Comparison of ENCODE assay signal across 9 cellular contexts in the genomic region with DNA sequence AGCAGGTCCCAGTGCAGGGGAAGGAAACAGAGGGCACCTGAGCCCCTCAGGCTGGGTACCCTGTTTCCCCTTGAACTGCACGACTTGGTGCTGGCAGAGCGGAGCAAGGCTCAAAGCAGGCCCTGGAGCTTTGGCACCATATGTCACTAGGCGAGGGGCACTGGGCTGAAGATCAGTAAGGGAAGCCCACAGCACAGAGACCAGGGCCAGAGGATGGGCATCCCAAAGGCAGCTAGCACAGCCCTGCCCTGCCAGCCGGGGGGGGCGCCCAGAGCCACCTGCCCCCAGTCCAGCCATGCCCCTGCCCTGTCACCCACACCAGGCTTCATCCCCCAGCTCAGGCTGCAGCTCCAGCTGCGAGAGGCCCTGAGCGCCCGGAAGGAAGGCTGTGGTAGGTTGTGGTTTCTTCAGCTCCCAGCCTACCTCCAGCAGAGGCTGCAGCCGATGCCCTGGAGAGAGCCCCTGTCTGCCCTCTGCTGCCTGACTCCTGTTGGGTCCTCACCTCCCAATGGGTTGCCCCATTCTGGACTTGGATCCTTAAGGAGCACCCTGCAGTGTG. TPM values are rescaled to one million over a fixed set of nuclear protein-coding genes. Genes with fewer than 3 reads are reported as not detected.
DNase-seq lines count a peak whose midpoint lies in the region; ATAC-seq and TF ChIP-seq lines count a peak whose summit lies in the region.
"Had no signal": no experiment of that assay in that cellular context is flagged by ENCODE, and none has a peak within 500 bp of the region (broad histone marks: within the 10 kb centered on the region; RNA-seq: fewer than 3 reads in every experiment).

No MANE protein-coding gene starts in this region.

- H3K27ac ChIP-seq in gastrocnemius medialis (no peak overlapping the region), ascending aorta (peak overlapping the region in 1 of 2 donors; percentile 36)
- H3K27ac ChIP-seq: thoracic aorta had no signal

- in situ Hi-C loops in gastrocnemius medialis (cut with MboI; ENCODE audit: low sequenced_read_pairs in 4 of 4), result no loop called here

- H3K27me3 ChIP-seq in gastrocnemius medialis (no peaks in the 10 kb centered on the region), ascending aorta (no peaks in the 10 kb centered on the region)

- no peaks in the 10 kb centered on the region for H3K9me3 ChIP-seq in gastrocnemius medialis
- H3K9me3 ChIP-seq in ascending aorta, result no peaks in the 10 kb centered on the region
- H3K9me3 ChIP-seq: thoracic aorta had no signal

- TF ChIP-seq POLR2A in gastrocnemius medialis (IDR thresholded peaks at IDR 0.05), result no peak

- H3K4me1 ChIP-seq in gastrocnemius medialis (peaks cover 9 to 16% of the 10 kb centered on the region in 2 donors), ascending aorta (peaks cover 8 to 15% of the 10 kb centered on the region in 2 donors)

- H3K4me1 Mint-ChIP-seq in activated naive CD8-positive, alpha-beta T cell treated with anti-CD3 and anti-CD28 coated beads for 36 hours, result peaks cover 64% of the 10 kb centered on the region
- H3K4me1 Mint-ChIP-seq in natural killer cell, result peaks cover 72 to 83% of the 10 kb centered on the region in 2 donors

- ATAC-seq in GM21381 (IDR thresholded peaks at IDR 0.05; ENCODE audit: unreplicated experiment), result peak; percentile 80
- peak; percentile 72 to 89 (median 77) for ATAC-seq in natural killer cell
- no peak for ATAC-seq in gastrocnemius medialis
- no peak for ATAC-seq in GM19455 (IDR thresholded peaks at IDR 0.05; ENCODE audit: unreplicated experiment)

- peak; percentile 80 for DNase-seq in DMS 273 (lab: John Stamatoyannopoulos, UW; ENCODE audit: unreplicated experiment)
- DNase-seq in NAMALWA (ENCODE audit: low spot score), result peak; percentile 73
- DNase-seq in activated naive CD8-positive, alpha-beta T cell treated with anti-CD3 and anti-CD28 coated beads for 36 hours, result peak; percentile 63
- peak; percentile 45 for DNase-seq in natural killer cell
- no peak for DNase-seq in gastrocnemius medialis
- no peak for DNase-seq in ascending aorta (ENCODE audit: low spot score in 2 of 2)

- peak overlapping the region; percentile 53 for H3K4me3 Mint-ChIP-seq in activated naive CD8-positive, alpha-beta T cell treated with anti-CD3 and anti-CD28 coated beads for 36 hours
- H3K4me3 Mint-ChIP-seq in natural killer cell, result peak overlapping the region; percentile 86

- TF ChIP-seq CTCF in natural killer cell (IDR thresholded peaks at IDR 0.05) (no peak), gastrocnemius medialis (IDR thresholded peaks at IDR 0.05 in 4 of 5, conservative IDR thresholded peaks at IDR 0.05 in 1 of 5) (no peak), ascending aorta (IDR thresholded peaks at IDR 0.05) (no peak)

- intact Hi-C loops in natural killer cell (cut with micrococcal nuclease) (loop anchor here (1.0 kb wide), 1 partner anchor 8 kb away; no protein-coding TSS in a partner anchor), gastrocnemius medialis (cut with DNase I; ENCODE audit: low total_unique reads) (loop anchor here (10.0 kb wide), 1 partner anchor 195 kb away; the partner anchor contains the start of gene CD300H), ascending aorta (cut with DNase I) (no loop called here)

- H3K9me3 Mint-ChIP-seq in activated naive CD8-positive, alpha-beta T cell treated with anti-CD3 and anti-CD28 coated beads for 36 hours, result no peaks in the 10 kb centered on the region
- no peaks in the 10 kb centered on the region for H3K9me3 Mint-ChIP-seq in natural killer cell

- H3K4me3 ChIP-seq in gastrocnemius medialis (no peak overlapping the region), ascending aorta (no peak overlapping the region)
- H3K4me3 ChIP-seq: thoracic aorta had no signal

- H3K27ac Mint-ChIP-seq in activated naive CD8-positive, alpha-beta T cell treated with anti-CD3 and anti-CD28 coated beads for 36 hours, result peak overlapping the region; percentile 72
- H3K27ac Mint-ChIP-seq in natural killer cell, result peak overlapping the region; percentile 85 to 92

- H3K36me3 ChIP-seq in gastrocnemius medialis, result no peaks in the 10 kb centered on the region
- H3K36me3 ChIP-seq in ascending aorta, result no peaks in the 10 kb centered on the region
- H3K36me3 ChIP-seq: thoracic aorta had no signal

- H3K27me3 Mint-ChIP-seq in activated naive CD8-positive, alpha-beta T cell treated with anti-CD3 and anti-CD28 coated beads for 36 hours, result no peaks in the 10 kb centered on the region
- H3K27me3 Mint-ChIP-seq in natural killer cell (ENCODE audit: low read depth in 2 of 2), result no peaks in the 10 kb centered on the region

- H3K36me3 Mint-ChIP-seq in activated naive CD8-positive, alpha-beta T cell treated with anti-CD3 and anti-CD28 coated beads for 36 hours, result peaks cover 4% of the 10 kb centered on the region
- no peaks in the 10 kb centered on the region for H3K36me3 Mint-ChIP-seq in natural killer cell

RNA-seq across cellular contexts. Expression of gene NHERF1, which starts 10.9 kb away (rescaled TPM):
- total RNA-seq in activated naive CD8-positive, alpha-beta T cell treated with anti-CD3 and anti-CD28 coated beads for 36 hours, result 100 to 1,000 TPM; 124 to 127 TPM
- total RNA-seq in natural killer cell (100 to 1,000 TPM; 323 to 372 (median 362) TPM), gastrocnemius medialis (1 to 10 TPM; 3.8 to 5.6 (median 5.5) TPM), ascending aorta (81.8 TPM)

RNA-seq across cellular contexts. Expression of gene NAT9, which starts 16.8 kb away (rescaled TPM):
- 10 to 100 TPM; 39.9 to 41.6 TPM for total RNA-seq in activated naive CD8-positive, alpha-beta T cell treated with anti-CD3 and anti-CD28 coated beads for 36 hours
- total RNA-seq in natural killer cell (10 to 100 TPM; 20.0 to 27.2 (median 24.8) TPM), gastrocnemius medialis (10 to 100 TPM in 3 of 4 donors, 1 to 10 TPM in 1; 7.7 to 27.4 (median 14.5) TPM), ascending aorta (13.3 TPM)

RNA-seq across cellular contexts. Expression of gene RAB37, which starts 22.3 kb away (rescaled TPM):
- 1 to 10 TPM; 1.8 TPM for total RNA-seq in activated naive CD8-positive, alpha-beta T cell treated with anti-CD3 and anti-CD28 coated beads for 36 hours
- total RNA-seq in natural killer cell (100 to 1,000 TPM; 150 to 184 (median 169) TPM), gastrocnemius medialis (1 to 10 TPM in 1 of 4 donors, under 1 TPM in 3; 0.24 to 3.7 (median 0.43) TPM), ascending aorta (0.32 TPM)

RNA-seq across cellular contexts. Expression of gene CD300LF, which starts 46.6 kb away (rescaled TPM):
- not detected for total RNA-seq in activated naive CD8-positive, alpha-beta T cell treated with anti-CD3 and anti-CD28 coated beads for 36 hours
- 10 to 100 TPM in 1 of 3 donors, 1 to 10 TPM in 2; 1.9 to 10.6 (median 8.7) TPM for total RNA-seq in natural killer cell
- not detected for total RNA-seq in gastrocnemius medialis
- total RNA-seq in ascending aorta, result not detected

Comparison
In these comparisons a context has a peak if more than half of its experiments do, and no peak if none do; other contexts are left out.
1. DNase-seq: peak in DMS 273 (single experiment), NAMALWA (single experiment), activated naive CD8-positive, alpha-beta T cell treated with anti-CD3 and anti-CD28 coated beads for 36 hours (single experiment) and natural killer cell (single experiment); none in gastrocnemius medialis (0 of 2) and ascending aorta (0 of 2).
2. ATAC-seq: peak in GM21381 (single experiment) and natural killer cell (3 of 3); none in gastrocnemius medialis (0 of 2) and GM19455 (single experiment).
3. RNA of gene NHERF1, which starts 10.9 kb away (total RNA-seq): 323 to 372 TPM in natural killer cell, 124 to 127 TPM in activated naive CD8-positive, alpha-beta T cell treated with anti-CD3 and anti-CD28 coated beads for 36 hours and 81.8 TPM in ascending aorta (single experiment); 3.8 to 5.6 TPM in gastrocnemius medialis; every median in the first group is over 10 times any median in the second.
4. RNA of gene RAB37, which starts 22.3 kb away (total RNA-seq): 150 to 184 TPM in natural killer cell; 1.8 TPM in activated naive CD8-positive, alpha-beta T cell treated with anti-CD3 and anti-CD28 coated beads for 36 hours, 0.24 to 3.7 TPM in gastrocnemius medialis and 0.32 TPM in ascending aorta (single experiment); every median in the first group is over 10 times any median in the second.